In the genomic region with DNA sequence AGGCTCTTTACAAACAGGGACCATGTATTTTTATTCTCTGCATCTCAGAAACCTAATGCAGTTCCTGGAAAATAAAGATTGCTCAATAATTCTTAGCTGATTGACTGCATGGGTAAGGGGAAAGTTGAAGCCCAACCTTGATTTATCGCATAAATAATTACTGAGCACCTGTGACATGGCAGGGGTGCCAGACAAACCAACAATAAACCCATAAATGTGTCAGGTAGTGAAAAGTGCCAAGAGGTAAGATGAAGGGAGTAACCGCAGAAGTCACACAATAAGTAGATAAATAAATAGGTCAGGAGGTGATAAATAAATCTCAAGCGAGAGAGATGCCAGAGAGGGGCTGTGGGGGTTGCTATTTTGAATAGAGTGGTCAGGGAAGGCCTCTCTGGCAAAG, we compare ENCODE assay signal across 18 cellular contexts. TPM values are rescaled to one million over a fixed set of nuclear protein-coding genes. Genes with fewer than 3 reads are reported as not detected.
DNase-seq lines count a peak whose midpoint lies in the region; ATAC-seq, FAIRE-seq and TF ChIP-seq lines count a peak whose summit lies in the region.
"Had no signal": no experiment of that assay in that cellular context is flagged by ENCODE, and none has a peak within 500 bp of the region (broad histone marks: within the 10 kb centered on the region; RNA-seq: fewer than 3 reads in every experiment).

No MANE protein-coding gene starts in this region.

- peaks cover 2% of the 10 kb centered on the region for H3K9me3 Mint-ChIP-seq in activated naive CD4-positive, alpha-beta T cell treated with anti-CD3 and anti-CD28 coated beads for 36 hours

- no peak overlapping the region for H3K4me3 ChIP-seq in K562
- no peak overlapping the region for H3K4me3 ChIP-seq in small intestine (ENCODE audit: low read depth in 1 of 2, low read length in 2 of 2)
- H3K4me3 ChIP-seq: GM23338 had no signal

- CTCF ChIA-PET in K562 (lab: Yijun Ruan, JAX; ENCODE audit: low intra/inter-chr PET ratio): no interaction called here
- CTCF ChIA-PET in activated naive CD4-positive, alpha-beta T cell treated with anti-CD3 and anti-CD28 coated beads for 36 hours (lab: Charles Lee): no interaction called here

- H3K4me1 Mint-ChIP-seq in activated naive CD4-positive, alpha-beta T cell treated with anti-CD3 and anti-CD28 coated beads for 36 hours (ENCODE audit: low read depth): peaks cover 9% of the 10 kb centered on the region
- H3K4me1 Mint-ChIP-seq: CD8-positive, alpha-beta memory T cell; GM23338 had no signal

- WGBS in K562 (ENCODE audit: insufficient coverage, low coverage, missing lambda C conversion rate): 0% methylated on average over 3 of the region's 3 CpGs
- 21 to 61% (median 22%) methylated on average over 3 of the region's 3 CpGs for whole genome bisulfite sequencing in small intestine, 3 donors

- no TSS peak for BruUV-seq in K562 (replicated peaks; lab: Mats Ljungman, UMichigan)

- in situ Hi-C loops in K562 (cut with MboI) (no loop called here), G401 (cut with HindIII; ENCODE audit: low sequenced_read_pairs) (no loop called here)

- no peaks in the 10 kb centered on the region for H3K9me3 ChIP-seq in K562 (replicated peaks; ENCODE audit: control insufficient read depth, insufficient read depth, low read depth, low read length)
- H3K9me3 ChIP-seq in small intestine (ENCODE audit: control insufficient read depth, low read depth): no peaks in the 10 kb centered on the region

- TF ChIP-seq CTCF in K562 (IDR thresholded peaks at IDR 0.05 in 2 of 3, conservative IDR thresholded peaks at IDR 0.05 in 1 of 3; ENCODE audit: insufficient read depth in 2 of 3, low read depth in 1 of 3, low read length in 3 of 3): no peak

- intact Hi-C loops in K562 (cut with micrococcal nuclease): no loop called here
- intact Hi-C loops in activated naive CD4-positive, alpha-beta T cell treated with anti-CD3 and anti-CD28 coated beads for 36 hours (cut with micrococcal nuclease): no loop called here

- no peak for TF ChIP-seq POLR2A in K562 (conservative IDR thresholded peaks at IDR 0.05)

- H3K9ac ChIP-seq in K562 (ENCODE audit: insufficient read depth in 1 of 2, low read depth in 2 of 2, low read length in 2 of 2): no peak overlapping the region

- no peak overlapping the region for H3K27ac ChIP-seq in K562 (ENCODE audit: extremely low read depth, low read depth, low read length)
- H3K27ac ChIP-seq in small intestine (ENCODE audit: low read depth in 1 of 2, low read length in 1 of 2): no peak overlapping the region

- POLR2A ChIA-PET in K562 (lab: Yijun Ruan, JAX): no interaction called here

- H3K4me1 ChIP-seq in K562 (replicated peaks in 1 of 2; ENCODE audit: control insufficient read depth in 2 of 2, insufficient read depth in 2 of 2, low read length in 2 of 2) (no peaks in the 10 kb centered on the region), small intestine (ENCODE audit: control insufficient read depth in 2 of 2, insufficient read depth in 1 of 2, low read depth in 1 of 2, low read length in 1 of 2) (no peaks in the 10 kb centered on the region)

- no peaks in the 10 kb centered on the region; a peak in 1 of 5 replicates for H3K27me3 ChIP-seq in K562 (ENCODE audit: control insufficient read depth in 2 of 2, insufficient read depth in 2 of 2, low read length in 2 of 2)
- no peaks in the 10 kb centered on the region for H3K27me3 ChIP-seq in small intestine (ENCODE audit: control insufficient read depth in 2 of 2, insufficient read depth in 2 of 2, low read length in 2 of 2)

- no peak overlapping the region for H3K4me3 Mint-ChIP-seq in activated naive CD4-positive, alpha-beta T cell treated with anti-CD3 and anti-CD28 coated beads for 36 hours
- H3K4me3 Mint-ChIP-seq: CD8-positive, alpha-beta memory T cell; GM23338 had no signal

- DNase-seq in NCI-H2227 treated with DMSO at 0.1 percent for 48 hours (lab: John Stamatoyannopoulos, UW) (peak; percentile 31), K562 (ENCODE audit: extremely low read depth in 1 of 4, low spot score in 3 of 4) (no peak), small intestine (peak; percentile 64), NCI-H1694 (lab: John Stamatoyannopoulos, UW) (no peak), G401 (ENCODE audit: low spot score) (no peak)
- no peak for DNase-seq in activated naive CD4-positive, alpha-beta T cell treated with anti-CD3 and anti-CD28 coated beads for 36 hours
- DNase-seq: C1 segment of cervical spinal cord; CD8-positive, alpha-beta memory T cell; GDM1; HCEC 1CT; KG1; NCI-H1105 treated with DMSO at 0.1 percent for 48 hours; NCI-H2029 treated with DMSO at 0.1 percent for 48 hours; NCI-H524; NK-92 treated with Interleukin-12 subunit alpha and Interleukin-12 subunit beta, amount 100 ng/mL, for 24 hours; Right ventricle myocardium superior had no signal

- TF ChIP-seq EP300 in Ishikawa (IDR thresholded peaks at IDR 0.05; ENCODE audit: borderline replicate concordance) (peak; percentile 51; the same call in 1 of the 2 replicates), K562 (IDR thresholded peaks at IDR 0.05; ENCODE audit: low read length) (no peak)

- H3K4me2 ChIP-seq in K562 (ENCODE audit: insufficient read depth, low read length): no peak overlapping the region
- H3K4me2 ChIP-seq: GM23338 had no signal

- no peak for ATAC-seq in K562
- ATAC-seq: GM23338 had no signal

- peaks cover 2% of the 10 kb centered on the region for H3K36me3 Mint-ChIP-seq in activated naive CD4-positive, alpha-beta T cell treated with anti-CD3 and anti-CD28 coated beads for 36 hours (ENCODE audit: low read depth)

- H2AFZ ChIP-seq in K562 (ENCODE audit: low read depth, low read length): no peak overlapping the region
- H2AFZ ChIP-seq: GM23338 had no signal

- FAIRE-seq in K562 (lab: Jason Lieb, UNC) (no peak), small intestine (lab: Jason Lieb, UNC) (no peak)

- H4K20me1 ChIP-seq in K562 (replicated peaks; ENCODE audit: control insufficient read depth, insufficient read depth, low read length): no peaks in the 10 kb centered on the region

- TF ChIP-seq RAD21 in Ishikawa (IDR thresholded peaks at IDR 0.05; ENCODE audit: low read depth): no peak
- no peak for TF ChIP-seq RAD21 in K562 (CRISPR knock-in tag; conservative IDR thresholded peaks at IDR 0.05 in 1 of 2, IDR thresholded peaks at IDR 0.05 in 1 of 2)

- no peaks in the 10 kb centered on the region for H3K27me3 Mint-ChIP-seq in activated naive CD4-positive, alpha-beta T cell treated with anti-CD3 and anti-CD28 coated beads for 36 hours (ENCODE audit: low read depth)

- no peaks in the 10 kb centered on the region for H3K36me3 ChIP-seq in K562 (ENCODE audit: control insufficient read depth, insufficient read depth, low read length)
- no peaks in the 10 kb centered on the region for H3K36me3 ChIP-seq in small intestine (ENCODE audit: control insufficient read depth in 2 of 2, insufficient read depth in 2 of 2, low read length in 2 of 2)

- H3K9me1 ChIP-seq in K562 (ENCODE audit: control insufficient read depth, insufficient read depth, low read length): no peaks in the 10 kb centered on the region

- H3K79me2 ChIP-seq in K562 (ENCODE audit: control insufficient read depth, insufficient read depth, low read length): no peaks in the 10 kb centered on the region

- no peak overlapping the region for H3K27ac Mint-ChIP-seq in activated naive CD4-positive, alpha-beta T cell treated with anti-CD3 and anti-CD28 coated beads for 36 hours
- H3K27ac Mint-ChIP-seq: GM23338 had no signal

TF ChIP-seq in Ishikawa, 13 proteins besides CTCF, POLR2A, EP300 and RAD21:
- no peak for TF ChIP-seq YY1 (IDR thresholded peaks at IDR 0.05; ENCODE audit: low read depth)
- peak; percentile 74 for TF ChIP-seq CEBPB (IDR thresholded peaks at IDR 0.05)
- TF ChIP-seq TAF1 (IDR thresholded peaks at IDR 0.05; ENCODE audit: low read depth): no peak
- TF ChIP-seq TCF12 (IDR thresholded peaks at IDR 0.05; ENCODE audit: low read depth): peak; percentile 71
- no peak for TF ChIP-seq CREB1 (IDR thresholded peaks at IDR 0.05; ENCODE audit: low read depth)
- 0 out of 2 replicates have a peak, but pooled peaks have one; percentile 22 for TF ChIP-seq NFIC (IDR thresholded peaks at IDR 0.05)

TF ChIP-seq in K562, 482 proteins besides CTCF, POLR2A, EP300 and RAD21:
- TF ChIP-seq ZNF184 (CRISPR knock-in tag; IDR thresholded peaks at IDR 0.05) (no peak), YBX1 (IDR thresholded peaks at IDR 0.05) (no peak), CEBPG (CRISPR knock-in tag; IDR thresholded peaks at IDR 0.05) (no peak), CEBPG (tag; conservative IDR thresholded peaks at IDR 0.05 in 1 of 2, IDR thresholded peaks at IDR 0.05 in 1 of 2) (peak; percentile 24 to 33; a peak in 1 of 4 replicates), ZNF140 (CRISPR knock-in tag; IDR thresholded peaks at IDR 0.05) (no peak)
TF ChIP-seq in K562: peak in this region for 1.

RNA-seq across cellular contexts. Expression of gene AP1S2, which starts 20.1 kb away (rescaled TPM):
- total RNA-seq in K562 (2011; cell fraction: chromatin; rRNA removed; ENCODE audit: low replicate concordance): 7.3 and 19.3 TPM in 2 replicates
- total RNA-seq in K562 (2011; cell fraction: nucleolus; rRNA removed): 1.5 and 2.8 TPM in 2 replicates
- total RNA-seq in K562 (2011; cell fraction: nucleoplasm; rRNA removed): 6.5 and 14.2 TPM in 2 replicates
- total RNA-seq in K562 (2014; rRNA removed) (24.7 and 26.0 TPM in 2 replicates), K562 (2014; rRNA removed; fragmentation: Illumina TruSeq; extraction: Trizol) (39.7 and 44.9 TPM in 2 replicates), K562 (2015; rRNA removed; fragmentation: Illumina TruSeq; extraction: Trizol) (56.4 and 64.2 TPM in 2 replicates), K562 (2021) (24.0 and 26.2 TPM in 2 replicates)
- polyA plus RNA-seq in K562 (2011; rRNA removed) (15.3 and 25.8 TPM in 2 replicates), K562 (2014; fragmentation: Illumina TruSeq; extraction: Trizol) (25.6 and 37.5 TPM in 2 replicates), K562 (2014; fragmentation: Nextera tagmentation; extraction: Ambion mirVana) (10 to 100 TPM; 11.1 to 13.7 TPM), K562 (2014; rRNA removed) (24.3 and 37.8 TPM in 2 replicates), small intestine (10 to 100 TPM in 1 of 3 donors, 1 to 10 TPM in 2; 8.6 to 19.1 (median 9.8) TPM)
- polyA plus RNA-seq in K562 (2011; cell fraction: cytosol; rRNA removed): 3.1 and 7.4 TPM in 2 replicates
- polyA plus RNA-seq in K562 (2011; cell fraction: nucleus; rRNA removed): 4.8 and 7.5 TPM in 2 replicates
- 32.1 and 80.1 TPM in 2 replicates for polyA plus RNA-seq in K562 (2012)
- 25.6 TPM in 2 replicates for polyA minus RNA-seq in K562 (2011; rRNA and poly(A)+ RNA removed)
- 7.1 and 11.5 TPM in 2 replicates for polyA minus RNA-seq in K562 (2011; cell fraction: cytosol; rRNA and poly(A)+ RNA removed)
- polyA minus RNA-seq in K562 (2011; cell fraction: nucleus; rRNA and poly(A)+ RNA removed): 4.4 and 6.7 TPM in 2 replicates
- total RNA-seq in G401 (2014; rRNA removed; shearing (Covaris generic)): 2.4 and 3.9 TPM in 2 replicates
- total RNA-seq in activated naive CD4-positive, alpha-beta T cell treated with anti-CD3 and anti-CD28 coated beads for 36 hours: 10 to 100 TPM; 17.4 to 18.0 TPM

Comparison
In these comparisons a context has a peak if more than half of its experiments do, and no peak if none do; other contexts are left out.
1. DNase-seq: peak in NCI-H2227 treated with DMSO at 0.1 percent for 48 hours (single experiment) and small intestine (single experiment); none in K562 (0 of 4), NCI-H1694 (single experiment), G401 (single experiment) and activated naive CD4-positive, alpha-beta T cell treated with anti-CD3 and anti-CD28 coated beads for 36 hours (single experiment).